Comparison of ENCODE assay signal across 32 cellular contexts in the genomic region with DNA sequence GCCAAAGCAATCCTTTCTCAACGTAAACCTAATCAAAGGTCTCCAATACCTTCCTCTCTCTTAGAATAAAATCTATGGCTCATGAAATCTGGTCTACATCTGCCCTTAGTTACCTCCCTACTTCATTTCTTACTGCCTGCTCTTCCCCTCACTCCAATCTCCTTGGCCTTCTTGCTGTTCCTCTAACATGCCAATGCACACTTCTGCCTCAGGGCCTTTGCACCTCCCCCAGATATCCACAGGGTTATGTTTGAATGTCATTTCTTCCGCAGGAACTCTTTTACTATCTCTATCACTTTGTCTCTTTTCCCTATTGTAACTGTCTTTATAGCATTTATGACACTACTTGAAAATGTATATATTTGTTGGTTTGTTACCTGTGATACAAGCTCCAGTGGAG. TPM values are rescaled to one million over a fixed set of nuclear protein-coding genes. Genes with fewer than 3 reads are reported as not detected.
"Had no signal": no experiment of that assay in that cellular context is flagged by ENCODE, and none has a peak within 500 bp of the region (broad histone marks: within the 10 kb centered on the region; RNA-seq: fewer than 3 reads in every experiment).

No MANE protein-coding gene starts in this region.

- ATAC-seq: activated CD8-positive, alpha-beta memory T cell treated with anti-CD3 and anti-CD28 coated beads, Interleukin-2, amount 10 ng/mL, durations not matched to agents 7 days and 5 days had no signal

- H3K27me3 ChIP-seq: brain microvascular endothelial cell, SJCRH30 had no signal

- H3K27ac ChIP-seq: brain microvascular endothelial cell, SJCRH30, SK-N-MC, WERI-Rb-1 had no signal

- H3K36me3 ChIP-seq: brain microvascular endothelial cell had no signal

- H3K4me3 Mint-ChIP-seq: activated CD4-positive, alpha-beta memory T cell treated with anti-CD3 and anti-CD28 coated beads, Interleukin-2, amount 10 ng/mL, durations not matched to agents 7 days and 5 days; activated CD8-positive, alpha-beta memory T cell treated with anti-CD3 and anti-CD28 coated beads, Interleukin-2, amount 10 ng/mL, durations not matched to agents 7 days and 5 days; activated naive CD4-positive, alpha-beta T cell treated with anti-CD3 and anti-CD28 coated beads, Interleukin-2, amount 10 ng/mL, durations not matched to agents 7 days and 5 days; activated naive CD8-positive, alpha-beta T cell had no signal

- H3K27me3 Mint-ChIP-seq: activated naive CD8-positive, alpha-beta T cell had no signal

- H3K36me3 Mint-ChIP-seq: activated CD8-positive, alpha-beta memory T cell treated with anti-CD3 and anti-CD28 coated beads, Interleukin-2, amount 10 ng/mL, durations not matched to agents 7 days and 5 days; activated naive CD4-positive, alpha-beta T cell treated with anti-CD3 and anti-CD28 coated beads, Interleukin-2, amount 10 ng/mL, durations not matched to agents 7 days and 5 days; activated naive CD8-positive, alpha-beta T cell had no signal

- DNase-seq: activated CD4-positive, alpha-beta memory T cell treated with anti-CD3 and anti-CD28 coated beads, Interleukin-2, amount 10 ng/mL, durations not matched to agents 7 days and 5 days; activated CD4-positive, alpha-beta T cell treated with anti-CD3 and anti-CD28 coated beads for 1 hour; activated CD4-positive, alpha-beta T cell treated with anti-CD3 and anti-CD28 coated beads for 48 hours; activated CD4-positive, CD25-positive, alpha-beta regulatory T cell; activated CD8-positive, alpha-beta memory T cell treated with anti-CD3 and anti-CD28 coated beads for 24 hours; activated CD8-positive, alpha-beta memory T cell treated with anti-CD3 and anti-CD28 coated beads, Interleukin-2, amount 10 ng/mL, durations not matched to agents 7 days and 5 days; activated CD8-positive, alpha-beta memory T cell treated with anti-CD3 and anti-CD28 coated beads, Interleukin-2, amount 50 U/mL, for 48 hours; activated effector memory CD4-positive, alpha-beta T cell treated with Interleukin-2 at 50 U/mL for 16 hours; activated naive CD4-positive, alpha-beta T cell treated with anti-CD3 and anti-CD28 coated beads, Interleukin-2, amount 10 ng/mL, durations not matched to agents 7 days and 5 days; activated T-cell treated with anti-CD3 and anti-CD28 coated beads, Interleukin-2, amount 50 U/mL, for 48 hours; amniotic stem cell; aorta; brain microvascular endothelial cell; NCI-H1092 treated with DMSO at 0.1 percent for 48 hours; NCI-H1417; NCI-H146; NCI-H187; NCI-H2029 treated with DMSO at 0.1 percent for 48 hours; NCI-H2107; NCI-H2171; NCI-H510A; NCI-H526; NCI-H748 treated with DMSO at 0.1 percent for 48 hours; OCI-M1; SHP77; SJCRH30; T1000; WERI-Rb-1 had no signal

- H3K27ac Mint-ChIP-seq: activated CD4-positive, alpha-beta memory T cell treated with anti-CD3 and anti-CD28 coated beads, Interleukin-2, amount 10 ng/mL, durations not matched to agents 7 days and 5 days; activated CD8-positive, alpha-beta memory T cell treated with anti-CD3 and anti-CD28 coated beads, Interleukin-2, amount 10 ng/mL, durations not matched to agents 7 days and 5 days; activated naive CD4-positive, alpha-beta T cell treated with anti-CD3 and anti-CD28 coated beads, Interleukin-2, amount 10 ng/mL, durations not matched to agents 7 days and 5 days; activated naive CD8-positive, alpha-beta T cell had no signal

- H3K4me3 ChIP-seq: SJCRH30, SK-N-MC had no signal

- H3K9me3 ChIP-seq: SJCRH30 had no signal

- H3K4me1 Mint-ChIP-seq: activated CD4-positive, alpha-beta memory T cell treated with anti-CD3 and anti-CD28 coated beads, Interleukin-2, amount 10 ng/mL, durations not matched to agents 7 days and 5 days; activated naive CD4-positive, alpha-beta T cell treated with anti-CD3 and anti-CD28 coated beads, Interleukin-2, amount 10 ng/mL, durations not matched to agents 7 days and 5 days had no signal

- H3K9me3 Mint-ChIP-seq: activated CD4-positive, alpha-beta memory T cell treated with anti-CD3 and anti-CD28 coated beads, Interleukin-2, amount 10 ng/mL, durations not matched to agents 7 days and 5 days; activated naive CD4-positive, alpha-beta T cell treated with anti-CD3 and anti-CD28 coated beads, Interleukin-2, amount 10 ng/mL, durations not matched to agents 7 days and 5 days had no signal

RNA-seq across cellular contexts. Expression of a gene that starts 44.3 kb away (rescaled TPM):
- total RNA-seq: activated CD4-positive, alpha-beta memory T cell treated with anti-CD3 and anti-CD28 coated beads, Interleukin-2, amount 10 ng/mL, durations not matched to agents 7 days and 5 days; activated CD8-positive, alpha-beta memory T cell treated with anti-CD3 and anti-CD28 coated beads, Interleukin-2, amount 10 ng/mL, durations not matched to agents 7 days and 5 days; T-helper 1 cell treated with Interleukin-12 subunit alpha and Interleukin-12 subunit beta and Interleukin-4 antibody, amounts not matched to agents 30 ng/mL and 1 ng/mL, for 36 hours; T-helper 2 cell treated with Interferon-gamma antibody and Interleukin-4, amounts not matched to agents 100 ng/mL and 5 ng/mL, for 36 hours had no signal
